ENCODE assay signal across 24 cellular contexts in genomic region chr3:21729888-21730459, GRCh38. TPM values are rescaled to one million over a fixed set of nuclear protein-coding genes. Genes with fewer than 3 reads are reported as not detected.
DNase-seq lines count a peak whose midpoint lies in the region; ATAC-seq, FAIRE-seq and TF ChIP-seq lines count a peak whose summit lies in the region.
"Had no signal": no experiment of that assay in that cellular context is flagged by ENCODE, and none has a peak within 500 bp of the region (broad histone marks: within the 10 kb centered on the region; RNA-seq: fewer than 3 reads in every experiment).

No MANE protein-coding gene starts in this region.

- H3K9me3 Mint-ChIP-seq in MCF 10A (ENCODE audit: unreplicated experiment) (no peaks in the 10 kb centered on the region), WTC11 (peaks cover 17% of the 10 kb centered on the region)

- no TSS peak for BruUV-seq in MCF 10A (replicated peaks; lab: Mats Ljungman, UMichigan)

- CTCF ChIA-PET in MCF 10A (lab: Yijun Ruan, JAX) = no interaction called here
- CTCF ChIA-PET in WTC11 (lab: Charles Lee) = no interaction called here

- no peak overlapping the region for H3K4me3 Mint-ChIP-seq in MCF 10A (ENCODE audit: unreplicated experiment)
- no peak overlapping the region for H3K4me3 Mint-ChIP-seq in WTC11
- H3K4me3 Mint-ChIP-seq: CD4-positive, alpha-beta T cell; memory B cell; natural killer cell treated with Interleukin-12 subunit alpha and Interleukin-12 subunit beta and Interleukin-15 and Interleukin-18, amount 100 ng/mL, for 72 hours had no signal

- H3K4me1 ChIP-seq in breast epithelium = no peaks in the 10 kb centered on the region
- no peaks in the 10 kb centered on the region for H3K4me1 ChIP-seq in BE2C
- H3K4me1 ChIP-seq: sigmoid colon had no signal

- peak overlapping the region; percentile 51 to 73 for H3K27ac ChIP-seq in breast epithelium
- H3K27ac ChIP-seq: 22Rv1, sigmoid colon had no signal

- in situ Hi-C loops in ACHN (cut with HindIII; ENCODE audit: low pct_ligation_motif_present, low pct_unique_long_range_greater_than_20kb, low sequenced_read_pairs) = no loop called here

- POLR2A ChIA-PET in MCF 10A (lab: Yijun Ruan, JAX) = no interaction called here
- POLR2A ChIA-PET in WTC11 (lab: Charles Lee) = no interaction called here

- intact Hi-C loops in breast epithelium (cut with DNase I; ENCODE audit: low total_unique reads) (no loop called here), MCF 10A (cut with micrococcal nuclease) (no loop called here)

- H3K36me3 Mint-ChIP-seq in MCF 10A (ENCODE audit: insufficient read depth, unreplicated experiment) (no peaks in the 10 kb centered on the region), WTC11 (peaks cover 10% of the 10 kb centered on the region)
- H3K36me3 Mint-ChIP-seq: memory B cell had no signal

- no peaks in the 10 kb centered on the region for H3K27me3 Mint-ChIP-seq in MCF 10A (ENCODE audit: insufficient read depth, unreplicated experiment)
- no peaks in the 10 kb centered on the region for H3K27me3 Mint-ChIP-seq in WTC11 (ENCODE audit: low read depth)
- H3K27me3 Mint-ChIP-seq: CD4-positive, alpha-beta T cell; memory B cell; natural killer cell treated with Interleukin-12 subunit alpha and Interleukin-12 subunit beta and Interleukin-15 and Interleukin-18, amount 100 ng/mL, for 72 hours had no signal

- H3K27me3 ChIP-seq in breast epithelium (no peaks in the 10 kb centered on the region), BE2C (no peaks in the 10 kb centered on the region)
- H3K27me3 ChIP-seq: sigmoid colon had no signal

- no peak for TF ChIP-seq POLR2A in breast epithelium (IDR thresholded peaks at IDR 0.05)

- no peak for FAIRE-seq in RCC 7860 (lab: Jason Lieb, UNC)
- FAIRE-seq: colon, GM12892, kidney had no signal

- no peak overlapping the region for H3K27ac Mint-ChIP-seq in MCF 10A (ENCODE audit: low read depth, unreplicated experiment)
- H3K27ac Mint-ChIP-seq in WTC11 = 0 out of 2 replicates have a peak overlapping the region, but pooled peaks have one; percentile 33
- H3K27ac Mint-ChIP-seq: CD4-positive, alpha-beta T cell; memory B cell; natural killer cell treated with Interleukin-12 subunit alpha and Interleukin-12 subunit beta and Interleukin-15 and Interleukin-18, amount 100 ng/mL, for 72 hours had no signal

- no peak overlapping the region for H3K4me3 ChIP-seq in breast epithelium
- no peak overlapping the region for H3K4me3 ChIP-seq in fibroblast of pulmonary artery (replicated peaks; ENCODE audit: low read depth, low read length)
- no peak overlapping the region for H3K4me3 ChIP-seq in BE2C (ENCODE audit: low read depth, low read length)
- H3K4me3 ChIP-seq: sigmoid colon had no signal

- H3K9me3 ChIP-seq in breast epithelium (peaks cover 0 to 11% of the 10 kb centered on the region in 2 donors), BE2C (no peaks in the 10 kb centered on the region)
- H3K9me3 ChIP-seq: sigmoid colon had no signal

- no peak for ATAC-seq in WTC11
- no peak for ATAC-seq in left lobe of liver
- ATAC-seq: natural killer cell treated with Interleukin-12 subunit alpha and Interleukin-12 subunit beta and Interleukin-15 and Interleukin-18, amount 100 ng/mL, for 72 hours; stimulated activated naive CD8-positive, alpha-beta T cell treated with anti-CD3 and anti-CD28 coated beads, Interleukin-15, Interleukin-2, amounts not matched to agents 100 U/mL and 50 U/mL, for 24 hours had no signal

- TF ChIP-seq CTCF in breast epithelium (IDR thresholded peaks at IDR 0.05) (no peak), MCF 10A (IDR thresholded peaks at IDR 0.05; ENCODE audit: unreplicated experiment) (no peak), WTC11 (IDR thresholded peaks at IDR 0.05) (no peak), fibroblast of pulmonary artery (IDR thresholded peaks at IDR 0.05; ENCODE audit: low read length, missing control alignments) (no peak), BE2C (IDR thresholded peaks at IDR 0.05; ENCODE audit: low read depth, low read length) (no peak)

- H3K36me3 ChIP-seq in breast epithelium (no peaks in the 10 kb centered on the region), BE2C (no peaks in the 10 kb centered on the region)
- H3K36me3 ChIP-seq: sigmoid colon had no signal

- DNase-seq in breast epithelium (ENCODE audit: low spot score in 2 of 2) (no peak), MCF 10A (ENCODE audit: unreplicated experiment) (no peak), WTC11 (ENCODE audit: low spot score) (no peak), fibroblast of pulmonary artery (ENCODE audit: low read depth) (peak; percentile 44), left lobe of liver (ENCODE audit: low spot score) (no peak), ACHN (no peak), RCC 7860 (ENCODE audit: low spot score) (no peak), BE2C (no peak)
- DNase-seq: activated CD4-positive, alpha-beta T cell treated with anti-CD3 and anti-CD28 coated beads, Interleukin-2, amount 50 U/mL, for 1 hour; activated naive CD4-positive, alpha-beta T cell; anterior cingulate cortex; CD4-positive, alpha-beta T cell; GF-D8; kidney; NCI-H187; NCI-H345; sigmoid colon; stimulated activated naive CD8-positive, alpha-beta T cell treated with anti-CD3 and anti-CD28 coated beads, Interleukin-15, Interleukin-2, amounts not matched to agents 100 U/mL and 50 U/mL, for 24 hours; trophoblast cell had no signal

- H3K4me1 Mint-ChIP-seq in MCF 10A (ENCODE audit: insufficient read depth, unreplicated experiment) (peaks cover 5% of the 10 kb centered on the region), WTC11 (no peaks in the 10 kb centered on the region)
- H3K4me1 Mint-ChIP-seq: memory B cell had no signal

TF ChIP-seq in WTC11, 78 proteins besides CTCF, POLR2A, EP300 and RAD21:
- no peak for TF ChIP-seq PREB (CRISPR knock-in tag; IDR thresholded peaks at IDR 0.05; ENCODE audit: borderline replicate concordance)
- TF ChIP-seq ZNF423 (CRISPR knock-in tag; IDR thresholded peaks at IDR 0.05) = no peak

RNA-seq across cellular contexts. Expression of gene ZNF385D, which starts 21.0 kb away (rescaled TPM):
- total RNA-seq in breast epithelium (1 to 10 TPM; 3.2 to 4.3 (median 3.8) TPM), MCF 10A (2022) (1.5 and 1.8 TPM in 2 replicates), WTC11 (2021) (8.5 to 9.6 TPM (median 9.0 TPM) in 3 replicates), left lobe of liver (2.1 TPM)
- polyA plus RNA-seq in BE2C (2012; ENCODE audit: insufficient read depth, insufficient read length, low read depth) = 0.32 TPM
- total RNA-seq: CD4-positive, alpha-beta T cell; natural killer cell treated with Interleukin-12 subunit alpha and Interleukin-12 subunit beta and Interleukin-15 and Interleukin-18, amount 100 ng/mL, for 72 hours had no signal
